ENCODE assay signal across 8 cellular contexts in genomic region chr7:131945313-131945831, GRCh38.
DNase-seq lines count a peak whose midpoint lies in the region; ATAC-seq and TF ChIP-seq lines count a peak whose summit lies in the region.

No MANE protein-coding gene starts in this region.

- WGBS in stomach, 5 donors: 3 to 7% (median 4%) methylated on average over 20 to 38 of the region's 38 CpGs

- DNase-seq in AG04449 (ENCODE audit: low read depth, low spot score): no peak
- DNase-seq in GM10248 (ENCODE audit: extremely low spot score): peak; percentile 72
- DNase-seq in RPMI7951 (ENCODE audit: low read depth): peak; percentile 32
- DNase-seq in choroid plexus epithelial cell (ENCODE audit: low read depth): peak; percentile 44
- DNase-seq in lung microvascular endothelial cell (ENCODE audit: low read depth in 2 of 2): peak; percentile 45 to 56
- peak; percentile 60 for DNase-seq in stomach

- no peaks in the 10 kb centered on the region for H3K36me3 ChIP-seq in HUES48 (ENCODE audit: control insufficient read depth, insufficient read depth, low read length)
- H3K36me3 ChIP-seq in stomach: no peaks in the 10 kb centered on the region

- H3K9me3 ChIP-seq in HUES48 (ENCODE audit: control insufficient read depth, insufficient read depth, low read length) (no peaks in the 10 kb centered on the region), stomach (no peaks in the 10 kb centered on the region)

- TF ChIP-seq EP300 in stomach (IDR thresholded peaks at IDR 0.05): no peak

- H3K9ac ChIP-seq in HUES48 (ENCODE audit: low read depth, low read length): no peak overlapping the region

- H3K27me3 ChIP-seq in HUES48 (ENCODE audit: control insufficient read depth, insufficient read depth, low read length) (peaks cover 31% of the 10 kb centered on the region), stomach (peaks cover 0 to 51% (median 14%) of the 10 kb centered on the region in 3 donors)

- intact Hi-C loops in stomach (cut with DNase I; ENCODE audit: low total_unique reads): no loop called here

- ATAC-seq in activated CD4-positive, CD25-positive, alpha-beta regulatory T cell treated with anti-CD3 and anti-CD28 coated beads, Interleukin-2, amount 50 U/mL, for 24 hours: no peak

- no peaks in the 10 kb centered on the region for H3K4me1 ChIP-seq in HUES48 (ENCODE audit: control insufficient read depth, insufficient read depth, low read length)
- H3K4me1 ChIP-seq in stomach: peaks cover 15 to 25% (median 20%) of the 10 kb centered on the region in 4 donors

- POLR2A ChIA-PET in AG04449 (lab: Yijun Ruan, JAX) (interaction anchor here (0.7 kb wide), 1 partner anchor 11 kb away, joined by 3 read pairs; no protein-coding TSS in a partner anchor), GM10248 (lab: Yijun Ruan, JAX) (no interaction called here)

- CTCF ChIA-PET in AG04449 (lab: Yijun Ruan, JAX): interaction anchor here (0.7 to 4.0 kb wide), 60 partner anchors 9 to 635 kb away, joined by 3 to 55 read pairs (median 4); no protein-coding TSS in a partner anchor
- CTCF ChIA-PET in GM10248 (lab: Yijun Ruan, JAX): interaction anchor here (0.6 to 2.0 kb wide), 20 partner anchors 8 to 637 kb away, joined by 3 to 12 read pairs (median 4); no protein-coding TSS in a partner anchor

- peak; percentile 93 for TF ChIP-seq CTCF in AG04449 (IDR thresholded peaks at IDR 0.05; ENCODE audit: insufficient read depth, low read length, missing control alignments)
- TF ChIP-seq CTCF in GM10248 (IDR thresholded peaks at IDR 0.05; ENCODE audit: control extremely low read depth, extremely low read depth, low read depth, missing control alignments): peak; percentile 84
- TF ChIP-seq CTCF in choroid plexus epithelial cell (conservative IDR thresholded peaks at IDR 0.05; ENCODE audit: low read depth, low read length): peak; percentile 84
- peak in 5 of 7 experiments; percentile 54 to 86 (median 83) for TF ChIP-seq CTCF in stomach (IDR thresholded peaks at IDR 0.05)

- no peak for TF ChIP-seq POLR2A in stomach (IDR thresholded peaks at IDR 0.05)

- H3K27ac ChIP-seq in HUES48 (ENCODE audit: low read depth, low read length) (no peak overlapping the region), stomach (no peak overlapping the region)

- peak overlapping the region; percentile 32 for H3K4me3 ChIP-seq in AG04449 (ENCODE audit: low read depth, low read length)
- H3K4me3 ChIP-seq in HUES48 (ENCODE audit: low read depth, low read length): 0 out of 2 replicates have a peak overlapping the region, but pooled peaks have one; percentile 14
- H3K4me3 ChIP-seq in choroid plexus epithelial cell (ENCODE audit: low read depth, low read length): no peak overlapping the region
- H3K4me3 ChIP-seq in stomach: peak overlapping the region; percentile 6 to 34 (median 23)
